In genomic region chr6:46246727-46247126, GRCh38 we compare ENCODE assay signal across 24 cellular contexts.
"Had no signal": no experiment of that assay in that cellular context is flagged by ENCODE, and none has a peak within 500 bp of the region (broad histone marks: within the 10 kb centered on the region; RNA-seq: fewer than 3 reads in every experiment).

No MANE protein-coding gene starts in this region.

- H3K9me3 ChIP-seq: Peyer's patch, SJSA1 had no signal

- H3K36me3 ChIP-seq: Peyer's patch, SJSA1 had no signal

- DNase-seq: IMR-90, Kasumi-1, KG1, MM.1S, NCI-H1105, NCI-H1417, NCI-H1436 treated with DMSO at 0.1 percent for 48 hours, NCI-H1694, NCI-H187 treated with DMSO at 0.1 percent for 48 hours, NCI-H2029 treated with DMSO at 0.1 percent for 48 hours, NCI-H2171 treated with DMSO at 0.1 percent for 48 hours, NCI-H345, NCI-H446 treated with DMSO at 0.1 percent for 48 hours, NCI-H510A treated with DMSO at 0.1 percent for 48 hours, NCI-H526, NCI-H748 treated with DMSO at 0.1 percent for 48 hours, OCI-M1, PC-9, Peyer's patch, Right ventricle myocardium superior, SIG-M5 had no signal

- H3K4me1 ChIP-seq: Peyer's patch, SJSA1 had no signal

- H3K4me2 ChIP-seq: PC-9 had no signal

- H3K27ac ChIP-seq: PC-9, Peyer's patch, SJSA1, SK-N-MC had no signal

- H3K27me3 ChIP-seq: Peyer's patch, SJSA1 had no signal

- H3K4me3 ChIP-seq: PC-9, Peyer's patch, SJSA1, SK-N-MC had no signal

- ATAC-seq: HepG2 had no signal
